ENCODE assay signal across 17 cellular contexts in genomic region chr10:76337641-76338040, GRCh38.
A peak's percentile ranks its signal among the peaks of the same experiment; 100 is the strongest.
DNase-seq lines count a peak whose midpoint lies in the region; ATAC-seq, FAIRE-seq and TF ChIP-seq lines count a peak whose summit lies in the region.
"Had no signal": no experiment of that assay in that cellular context is flagged by ENCODE, and none has a peak within 500 bp of the region (broad histone marks: within the 10 kb centered on the region; RNA-seq: fewer than 3 reads in every experiment).

No MANE protein-coding gene starts in this region.

- peak overlapping the region; percentile 46 for H3K18ac ChIP-seq in IMR-90 (ENCODE audit: low read depth, low read length)

- TF ChIP-seq CTCF in AG09309 (IDR thresholded peaks at IDR 0.05; ENCODE audit: control insufficient read depth, insufficient read depth, low read depth, low read length, missing control alignments) (no peak), IMR-90 (conservative IDR thresholded peaks at IDR 0.05; ENCODE audit: low read depth, low read length) (no peak), endothelial cell of umbilical vein (IDR thresholded peaks at IDR 0.05; ENCODE audit: extremely low read depth in 1 of 2, insufficient read depth in 1 of 2, low read depth in 1 of 2, low read length in 2 of 2) (no peak)

- peak overlapping the region; percentile 25; the same call in 1 of the 2 replicates for H3K23ac ChIP-seq in IMR-90 (ENCODE audit: low read depth, low read length)

- peak; percentile 93 for ATAC-seq in IMR-90 (ENCODE audit: low read depth)
- ATAC-seq in GM19351 (IDR thresholded peaks at IDR 0.05; ENCODE audit: unreplicated experiment), result no peak
- ATAC-seq in GM21526 (IDR thresholded peaks at IDR 0.05; ENCODE audit: low FRiP score, unreplicated experiment), result no peak
- ATAC-seq: natural killer cell had no signal

- H2BK20ac ChIP-seq in IMR-90 (ENCODE audit: low read depth, low read length), result peak overlapping the region; percentile 87

- CTCF ChIA-PET in IMR-90 (lab: Yijun Ruan, JAX) (interaction anchor here (1.0 to 1.3 kb wide), 2 partner anchors 23 to 33 kb away, joined by 5 read pairs; no protein-coding TSS in a partner anchor), endothelial cell of umbilical vein (lab: Charles Lee) (interaction anchor here (0.9 to 2.0 kb wide), 5 partner anchors 13 to 206 kb away, joined by 3 to 9 read pairs (median 5); no protein-coding TSS in a partner anchor)

- peak overlapping the region; percentile 90 for H2BK120ac ChIP-seq in IMR-90 (ENCODE audit: low read depth, low read length)

- peak overlapping the region; percentile 63 for H4K91ac ChIP-seq in IMR-90 (ENCODE audit: insufficient read depth, low read depth, low read length)

- H3K4me3 ChIP-seq in AG09309 (ENCODE audit: control insufficient read depth, low read depth, low read length) (no peak overlapping the region), IMR-90 (ENCODE audit: insufficient read depth, low read depth, low read length) (no peak overlapping the region), endothelial cell of umbilical vein (replicated peaks in 1 of 3; ENCODE audit: insufficient read depth in 1 of 3, low read depth in 1 of 3, low read length in 3 of 3) (no peak overlapping the region), muscle layer of colon (ENCODE audit: low read depth in 1 of 2, low read length in 2 of 2) (no peak overlapping the region)

- H3K9me3 ChIP-seq in IMR-90 (ENCODE audit: control insufficient read depth, insufficient read depth, low read length) (no peaks in the 10 kb centered on the region), endothelial cell of umbilical vein (replicated peaks; ENCODE audit: control insufficient read depth, insufficient read depth, low read length) (no peaks in the 10 kb centered on the region), muscle layer of colon (ENCODE audit: low read length) (no peaks in the 10 kb centered on the region)
- H3K9me3 ChIP-seq: BE2C had no signal

- peak overlapping the region; percentile 72 for H3K27ac ChIP-seq in IMR-90 (ENCODE audit: insufficient read depth, low read length)
- peak overlapping the region; percentile 14 for H3K27ac ChIP-seq in endothelial cell of umbilical vein (ENCODE audit: insufficient read depth, low read depth, low read length)
- peak overlapping the region; percentile 61 for H3K27ac ChIP-seq in muscle layer of colon (ENCODE audit: low read depth, low read length)
- H3K27ac ChIP-seq: WERI-Rb-1 had no signal

- peak overlapping the region; percentile 86 for H3K4ac ChIP-seq in IMR-90 (ENCODE audit: low read depth, low read length)

- TF ChIP-seq POLR2A in IMR-90 (IDR thresholded peaks at IDR 0.05; ENCODE audit: low read depth, low read length) (no peak), endothelial cell of umbilical vein (IDR thresholded peaks at IDR 0.05; ENCODE audit: low read depth, low read length) (no peak)

- no peaks in the 10 kb centered on the region; the same call in 1 of the 2 replicates for H4K20me1 ChIP-seq in IMR-90 (ENCODE audit: insufficient read depth, low read length)
- H4K20me1 ChIP-seq in endothelial cell of umbilical vein (replicated peaks; ENCODE audit: control insufficient read depth, extremely low read depth, insufficient read depth, low read length), result no peaks in the 10 kb centered on the region

- H3K56ac ChIP-seq in IMR-90 (ENCODE audit: extremely low read depth, insufficient read depth, low read length), result no peak overlapping the region

- dilution Hi-C loops in IMR-90 (cut with HindIII; ENCODE audit: low sequenced_read_pairs, unreplicated experiment) (no loop called here), endothelial cell of umbilical vein (cut with MboI; ENCODE audit: extremely low pct_ligation_motif_present, low sequenced_read_pairs) (no loop called here)

- peak overlapping the region; percentile 79 for H2BK5ac ChIP-seq in IMR-90 (ENCODE audit: low read depth, low read length, poor library complexity, severe bottlenecking)

- TF ChIP-seq RAD21 in IMR-90 (IDR thresholded peaks at IDR 0.05; ENCODE audit: low read length), result no peak

- no peaks in the 10 kb centered on the region for H3K79me1 ChIP-seq in IMR-90 (ENCODE audit: low read depth in 1 of 2, low read length in 2 of 2)

- H3K4me1 ChIP-seq in IMR-90 (ENCODE audit: control insufficient read depth, insufficient read depth, low read length) (peaks cover 12% of the 10 kb centered on the region), endothelial cell of umbilical vein (ENCODE audit: control insufficient read depth, extremely low read depth, insufficient read depth, low read length) (peaks cover 17% of the 10 kb centered on the region), muscle layer of colon (ENCODE audit: insufficient read depth, low read length) (peaks cover 53% of the 10 kb centered on the region)
- H3K4me1 ChIP-seq: BE2C had no signal

- peak overlapping the region; percentile 4 for H2AFZ ChIP-seq in IMR-90 (replicated peaks; ENCODE audit: low read length, poor library complexity)
- peak overlapping the region; percentile 9 for H2AFZ ChIP-seq in endothelial cell of umbilical vein (ENCODE audit: low read depth, low read length)

- peak overlapping the region; percentile 91; the same call in 1 of the 3 replicates for H2BK15ac ChIP-seq in IMR-90 (ENCODE audit: low read depth, low read length)

- H4K8ac ChIP-seq in IMR-90 (ENCODE audit: low read depth in 2 of 2, low read length in 2 of 2), result peak overlapping the region; percentile 71 to 73; a peak in 3 of 4 replicates

- H4K5ac ChIP-seq in IMR-90 (ENCODE audit: low read depth, low read length), result peak overlapping the region; percentile 72; the same call in 1 of the 2 replicates

- H3K79me2 ChIP-seq in endothelial cell of umbilical vein (ENCODE audit: control insufficient read depth, insufficient read depth, low read length), result no peaks in the 10 kb centered on the region

- H3K9ac ChIP-seq in IMR-90 (ENCODE audit: low read depth, low read length) (no peak overlapping the region), endothelial cell of umbilical vein (replicated peaks; ENCODE audit: extremely low read depth, insufficient read depth, low read length) (no peak overlapping the region), muscle layer of colon (ENCODE audit: low read length) (no peak overlapping the region)

- H3K27me3 ChIP-seq in IMR-90 (ENCODE audit: control insufficient read depth, insufficient read depth, low read length) (no peaks in the 10 kb centered on the region), endothelial cell of umbilical vein (ENCODE audit: control insufficient read depth in 2 of 2, insufficient read depth in 2 of 2, low read length in 2 of 2) (no peaks in the 10 kb centered on the region), muscle layer of colon (ENCODE audit: control insufficient read depth in 1 of 2, insufficient read depth in 2 of 2, low read length in 2 of 2) (no peaks in the 10 kb centered on the region)
- H3K27me3 ChIP-seq: BE2C had no signal

- peak; percentile 79 for FAIRE-seq in endothelial cell of umbilical vein (lab: Jason Lieb, UNC)
- FAIRE-seq: small intestine had no signal

- 0% methylated on average over 1 of the region's 1 CpG; no CpG with 5 or more reads in 1 of the 2 experiments for WGBS in IMR-90 (ENCODE audit: extremely low coverage in 2 of 2, insufficient read length in 1 of 2), 2 experiments

- intact Hi-C loops in IMR-90 (cut with micrococcal nuclease), result loop anchor here (5.0 kb wide), 1 partner anchor 90 kb away; no protein-coding TSS in a partner anchor
- intact Hi-C loops in endothelial cell of umbilical vein (cut with micrococcal nuclease), result loop anchor here (1.0 kb wide), 1 partner anchor 15 kb away; no protein-coding TSS in a partner anchor

- DNase-seq in AG09309 (ENCODE audit: low read depth), result peak; percentile 52
- DNase-seq in IMR-90, result peak; percentile 92
- DNase-seq in endothelial cell of umbilical vein (ENCODE audit: low read depth, low spot score), result peak; percentile 85
- no peak for DNase-seq in NCI-H1048 (lab: John Stamatoyannopoulos, UW)
- DNase-seq in NCI-H82 (lab: John Stamatoyannopoulos, UW), result no peak
- DNase-seq: activated CD8-positive, alpha-beta memory T cell treated with anti-CD3 and anti-CD28 coated beads, Interleukin-2, amount 50 U/mL, for 48 hours; BE2C; endodermal cell; immature natural killer cell; natural killer cell; NCI-H524 treated with DMSO at 0.1 percent for 48 hours; SHP77; small intestine; WERI-Rb-1 had no signal

- H3K4me2 ChIP-seq in IMR-90 (ENCODE audit: low read depth, low read length) (0 out of 2 replicates have a peak overlapping the region, but pooled peaks have one; percentile 7), endothelial cell of umbilical vein (ENCODE audit: insufficient read depth, low read length) (peak overlapping the region; percentile 31)

- H3K14ac ChIP-seq in IMR-90 (replicated peaks; ENCODE audit: low read depth, low read length), result peak overlapping the region; percentile 25; the same call in 1 of the 2 replicates

- in situ Hi-C loops in IMR-90 (cut with MboI; ENCODE audit: low sequenced_read_pairs), result no loop called here

- BruUV-seq in IMR-90 (replicated peaks; lab: Mats Ljungman, UMichigan), result no TSS peak
- no TSS peak for BruUV-seq in endothelial cell of umbilical vein (replicated peaks; lab: Mats Ljungman, UMichigan)

- POLR2A ChIA-PET in IMR-90 (lab: Charles Lee; ENCODE audit: unreplicated experiment), result interaction anchor here (0.7 kb wide), 1 partner anchor 71 kb away, joined by 5 read pairs; no protein-coding TSS in a partner anchor
- POLR2A ChIA-PET in endothelial cell of umbilical vein (lab: Charles Lee), result no interaction called here

- no peak overlapping the region for H2AK5ac ChIP-seq in IMR-90 (ENCODE audit: low read depth, low read length)

- H2AK9ac ChIP-seq in IMR-90 (replicated peaks; ENCODE audit: low read depth, low read length, poor library complexity), result no peak overlapping the region

- H3K36me3 ChIP-seq in IMR-90 (ENCODE audit: control insufficient read depth, insufficient read depth, low read length) (no peaks in the 10 kb centered on the region), endothelial cell of umbilical vein (ENCODE audit: control insufficient read depth in 2 of 2, extremely low read depth in 1 of 2, insufficient read depth in 2 of 2, low read length in 2 of 2) (no peaks in the 10 kb centered on the region), muscle layer of colon (ENCODE audit: insufficient read depth, low read length) (no peaks in the 10 kb centered on the region)
- H3K36me3 ChIP-seq: BE2C, WERI-Rb-1 had no signal

- peaks cover 2% of the 10 kb centered on the region; the same call in 1 of the 2 replicates for H3K9me1 ChIP-seq in IMR-90 (ENCODE audit: insufficient read depth, low read length)
- no peaks in the 10 kb centered on the region for H3K9me1 ChIP-seq in endothelial cell of umbilical vein (replicated peaks; ENCODE audit: control insufficient read depth, extremely low read depth, insufficient read depth, low read length)

TF ChIP-seq in IMR-90, 13 proteins besides CTCF, POLR2A, EP300 and RAD21 (continues in another document):
- TF ChIP-seq FOS (IDR thresholded peaks at IDR 0.05; ENCODE audit: low read depth, low read length), result peak; percentile 27; the same call in 1 of the 2 replicates
- TF ChIP-seq RFX5 (IDR thresholded peaks at IDR 0.05; ENCODE audit: low read depth, low read length), result no peak

TF ChIP-seq in endothelial cell of umbilical vein, 7 proteins besides CTCF, POLR2A, EP300 and RAD21 (continues in another document):
- TF ChIP-seq, protein P1, sequence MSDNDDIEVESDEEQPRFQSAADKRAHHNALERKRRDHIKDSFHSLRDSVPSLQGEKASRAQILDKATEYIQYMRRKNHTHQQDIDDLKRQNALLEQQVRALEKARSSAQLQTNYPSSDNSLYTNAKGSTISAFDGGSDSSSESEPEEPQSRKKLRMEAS (IDR thresholded peaks at IDR 0.05; ENCODE audit: insufficient read depth, insufficient read length), result peak; percentile 38

Comparison
In these comparisons a context has a peak if more than half of its experiments do, and no peak if none do; other contexts are left out.
1. DNase-seq: peak in AG09309 (single experiment), IMR-90 (single experiment) and endothelial cell of umbilical vein (single experiment); none in NCI-H1048 (single experiment) and NCI-H82 (single experiment).
2. H3K27ac ChIP-seq: peak in every context shown above with its lines; median percentile 72 in IMR-90; 61 in muscle layer of colon; 14 in endothelial cell of umbilical vein.